In the genomic region with DNA sequence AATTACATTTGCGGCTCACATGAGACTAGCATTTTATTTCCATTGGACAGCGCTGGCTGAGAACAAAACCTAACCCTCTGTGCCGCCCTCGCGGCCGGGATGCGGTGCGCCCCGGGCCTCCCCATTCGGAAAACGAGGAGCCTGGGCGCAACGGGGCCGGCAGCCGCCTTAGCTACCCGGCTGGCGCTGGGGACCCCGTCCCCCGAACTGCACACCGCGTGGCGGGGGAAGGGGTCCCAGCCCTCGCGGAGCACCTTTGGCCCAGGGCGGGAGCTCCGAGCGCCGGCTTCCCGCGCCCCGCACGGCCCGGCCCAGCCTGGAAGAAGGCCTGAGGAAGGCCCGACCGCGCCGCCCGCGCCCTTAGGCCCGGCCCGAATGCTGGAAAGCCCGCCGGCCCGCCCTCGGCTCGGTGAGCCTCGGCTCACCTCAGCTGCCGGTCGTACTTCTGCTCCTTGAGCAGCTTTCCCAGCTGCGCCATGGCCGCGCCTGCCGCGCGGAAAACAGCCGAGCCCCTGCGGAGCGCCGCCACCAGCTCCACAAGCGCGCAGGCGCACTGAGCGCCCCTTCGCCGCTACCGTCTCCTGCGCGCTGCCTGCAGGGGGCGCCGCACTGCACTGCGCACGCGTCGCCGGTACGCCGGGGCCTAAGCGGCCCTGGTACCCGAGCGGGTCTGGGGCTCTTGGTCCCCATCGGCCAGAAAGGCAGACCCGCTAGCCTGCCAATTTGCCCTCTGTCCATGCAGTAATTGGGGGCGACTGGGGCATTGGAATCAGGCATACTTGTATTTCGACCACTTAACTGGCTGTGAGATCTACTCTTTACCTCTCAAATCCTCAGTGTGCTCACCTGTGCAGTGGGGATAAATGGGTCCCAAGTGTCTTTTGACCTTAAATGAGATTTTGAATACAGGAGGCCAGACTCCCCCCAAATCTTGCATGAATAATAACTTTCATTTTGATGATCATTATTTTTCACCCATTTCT, we compare ENCODE assay signal across 8 cellular contexts. TPM values are rescaled to one million over a fixed set of nuclear protein-coding genes. Genes with fewer than 3 reads are reported as not detected.
DNase-seq lines count a peak whose midpoint lies in the region; ATAC-seq, FAIRE-seq and TF ChIP-seq lines count a peak whose summit lies in the region.

A gene (minus strand): TSS at position 555 of the 983 bp plus-strand sequence. CDS start 77 bp downstream, at position 478.

- peak within 1 kb of the TSS; percentile 85 for H2AFZ ChIP-seq in neural progenitor cell (replicated peaks)

- peaks cover 19% of the 10 kb centered on the region for H3K4me1 Mint-ChIP-seq in neural progenitor cell

- peak within 1 kb of the TSS; percentile 85 for H3K4me3 Mint-ChIP-seq in neural progenitor cell

- DNase-seq in H54 (ENCODE audit: insufficient read length, low spot score) = peak; percentile 78
- peak; percentile 94 for DNase-seq in LoVo (ENCODE audit: low spot score)
- peak; percentile 76 for DNase-seq in RWPE2 (ENCODE audit: low spot score)
- DNase-seq in activated effector memory CD4-positive, alpha-beta T cell treated with anti-CD3 and anti-CD28 coated beads, Interleukin-2, amount 50 U/mL, for 16 hours = peak; percentile 96
- DNase-seq in foreskin fibroblast = peak; percentile 78 to 95
- peak; percentile 98 for DNase-seq in neural progenitor cell (ENCODE audit: low spot score)
- DNase-seq in stromal cell of bone marrow (ENCODE audit: low read depth) = peak; percentile 65

- peak; percentile 98 for TF ChIP-seq CTCF in RWPE2 (IDR thresholded peaks at IDR 0.05; ENCODE audit: poor library complexity, severe bottlenecking)
- peak; percentile 94 for TF ChIP-seq CTCF in foreskin fibroblast (IDR thresholded peaks at IDR 0.05; ENCODE audit: low read depth, low read length)
- TF ChIP-seq CTCF in neural progenitor cell (IDR thresholded peaks at IDR 0.05) = peak; percentile 92

- H3K4me2 ChIP-seq in neural progenitor cell = peak within 1 kb of the TSS; percentile 95

- no peaks in the 10 kb centered on the region for H3F3A ChIP-seq in neural progenitor cell (ENCODE audit: low read depth)

- no peaks in the 10 kb centered on the region for H3K9me3 Mint-ChIP-seq in neural progenitor cell

- H3K27ac ChIP-seq in RWPE2 (ENCODE audit: poor library complexity, severe bottlenecking) = peak within 1 kb of the TSS; percentile 50
- H3K27ac ChIP-seq in neural progenitor cell = peak within 1 kb of the TSS; percentile 52

- H3K4me3 ChIP-seq in RWPE2 (ENCODE audit: severe bottlenecking) (peak within 1 kb of the TSS; percentile 79), foreskin fibroblast (ENCODE audit: low read depth in 1 of 2, low read length in 2 of 2) (peak within 1 kb of the TSS; percentile 68 to 75), neural progenitor cell (peak within 1 kb of the TSS; percentile 87)

- no peaks in the 10 kb centered on the region; the same call in 1 of the 2 replicates for H3K36me3 ChIP-seq in ES-I3 (ENCODE audit: insufficient read depth, low read length)
- H3K36me3 ChIP-seq in RWPE2 (ENCODE audit: low read depth) = peaks cover 27% of the 10 kb centered on the region
- H3K36me3 ChIP-seq in neural progenitor cell = peaks cover 7% of the 10 kb centered on the region

- H3K9me3 ChIP-seq in ES-I3 (ENCODE audit: control insufficient read depth, insufficient read depth, low read length) (no peaks in the 10 kb centered on the region), RWPE2 (ENCODE audit: severe bottlenecking) (no peaks in the 10 kb centered on the region), neural progenitor cell (ENCODE audit: low read depth) (no peaks in the 10 kb centered on the region)

- peaks cover 36% of the 10 kb centered on the region for H4K20me1 ChIP-seq in neural progenitor cell (ENCODE audit: low read depth)

- ATAC-seq in RWPE2 (ENCODE audit: low read depth) = peak; percentile 86

- no peak within 1 kb of the TSS for H3K27ac Mint-ChIP-seq in neural progenitor cell

- H3K36me3 Mint-ChIP-seq in neural progenitor cell = peaks cover 18% of the 10 kb centered on the region

- H3K4me1 ChIP-seq in ES-I3 (ENCODE audit: insufficient read depth, low read length) = peaks cover 8% of the 10 kb centered on the region; the same call in 1 of the 2 replicates
- H3K4me1 ChIP-seq in RWPE2 (ENCODE audit: insufficient read depth, poor library complexity, severe bottlenecking) = peaks cover 15% of the 10 kb centered on the region
- peaks cover 15% of the 10 kb centered on the region for H3K4me1 ChIP-seq in neural progenitor cell

- peaks cover 2% of the 10 kb centered on the region for H3K27me3 Mint-ChIP-seq in neural progenitor cell (ENCODE audit: insufficient read depth, low read depth)

- FAIRE-seq in H54 (lab: Jason Lieb, UNC) = no peak

- peaks cover 50% of the 10 kb centered on the region for H3K79me2 ChIP-seq in neural progenitor cell (ENCODE audit: low read depth)

- H3K27me3 ChIP-seq in RWPE2 (ENCODE audit: insufficient read depth, poor library complexity, severe bottlenecking) (no peaks in the 10 kb centered on the region), neural progenitor cell (no peaks in the 10 kb centered on the region)

- peak within 1 kb of the TSS; percentile 93 for H3K9ac ChIP-seq in ES-I3 (ENCODE audit: low read depth, low read length)
- H3K9ac ChIP-seq in neural progenitor cell = peak within 1 kb of the TSS; percentile 81

- peak; percentile 69 for TF ChIP-seq POLR2A in H54 (IDR thresholded peaks at IDR 0.05; ENCODE audit: low read depth, low read length)

RNA-seq across cellular contexts. Expression of the gene that starts here (rescaled TPM):
- 226 and 397 TPM in 2 replicates for total RNA-seq in neural progenitor cell (ENCODE audit: low replicate concordance)

Comparison
In these comparisons a context has a peak if more than half of its experiments do, and no peak if none do; other contexts are left out.
1. Peak in every context shown above with its lines: DNase-seq, ATAC-seq, H3K4me3 ChIP-seq and H3K27ac ChIP-seq.